Comparison of ENCODE assay signal across 1 cellular context in the genomic region with DNA sequence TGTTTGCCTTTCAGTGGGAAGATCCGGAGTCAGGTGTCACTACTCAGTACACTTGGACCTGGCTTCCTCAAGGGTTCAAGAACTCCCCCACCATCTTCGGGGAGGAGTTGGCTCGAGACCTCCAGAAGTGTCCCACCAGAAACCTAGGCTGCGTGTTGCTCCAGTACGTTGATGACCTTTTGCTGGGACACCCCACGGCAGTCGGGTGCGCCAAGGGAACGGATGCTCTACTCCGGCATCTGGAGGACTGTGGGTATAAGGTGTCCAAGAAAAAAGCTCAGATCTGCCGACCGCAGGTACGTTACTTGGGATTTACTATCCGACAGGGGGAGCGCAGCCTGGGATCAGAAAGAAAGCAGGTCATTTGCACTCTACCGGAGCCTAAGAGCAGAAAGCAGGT. TPM values are rescaled to one million over a fixed set of nuclear protein-coding genes. Genes with fewer than 3 reads are reported as not detected.
"Had no signal": no experiment of that assay in that cellular context is flagged by ENCODE, and none has a peak within 500 bp of the region (broad histone marks: within the 10 kb centered on the region; RNA-seq: fewer than 3 reads in every experiment).

No MANE protein-coding gene starts in this region.

RNA-seq across cellular contexts. Expression of a gene that starts 8.7 kb away (rescaled TPM):
- polyA plus RNA-seq: keratinocyte had no signal
